Comparison of ENCODE assay signal across 11 cellular contexts in genomic region chr3:138426211-138426610, GRCh38. TPM values are rescaled to one million over a fixed set of nuclear protein-coding genes. Genes with fewer than 3 reads are reported as not detected.
DNase-seq lines count a peak whose midpoint lies in the region; TF ChIP-seq lines count a peak whose summit lies in the region.
"Had no signal": no experiment of that assay in that cellular context is flagged by ENCODE, and none has a peak within 500 bp of the region (broad histone marks: within the 10 kb centered on the region; RNA-seq: fewer than 3 reads in every experiment).

No MANE protein-coding gene starts in this region.

- H3K27ac Mint-ChIP-seq in osteocyte (ENCODE audit: unreplicated experiment) = no peak overlapping the region

- no peak for DNase-seq in GM06990 (ENCODE audit: extremely low read depth, insufficient read length)
- peak; percentile 52 for DNase-seq in NCI-H2196 (lab: John Stamatoyannopoulos, UW; ENCODE audit: unreplicated experiment)
- no peak for DNase-seq in epithelial cell of proximal tubule (ENCODE audit: low read depth)
- no peak for DNase-seq in osteocyte (ENCODE audit: extremely low spot score, unreplicated experiment)
- DNase-seq in NCI-H1930 (lab: John Stamatoyannopoulos, UW) = no peak
- DNase-seq in G401 (ENCODE audit: low spot score) = no peak
- DNase-seq in NCI-H1105 (lab: John Stamatoyannopoulos, UW) = no peak
- no peak for DNase-seq in mesenteric fat pad (ENCODE audit: low spot score)
- DNase-seq: activated CD4-positive, alpha-beta T cell treated with anti-CD3 and anti-CD28 coated beads for 48 hours; colonic mucosa; stimulated activated CD4-positive, alpha-beta T cell treated with anti-CD3 and anti-CD28 coated beads, Interleukin-2, amount 100 ng/mL, for 24 hours had no signal

- TF ChIP-seq CTCF in GM06990 (IDR thresholded peaks at IDR 0.05; ENCODE audit: insufficient read depth, low read length, poor library complexity, severe bottlenecking) (peak; percentile 21), epithelial cell of proximal tubule (conservative IDR thresholded peaks at IDR 0.05; ENCODE audit: low read depth, low read length) (peak; percentile 75), osteocyte (IDR thresholded peaks at IDR 0.05) (peak; percentile 68)

- H3K36me3 Mint-ChIP-seq in osteocyte (ENCODE audit: unreplicated experiment) = no peaks in the 10 kb centered on the region

- no peak overlapping the region for H3K4me3 ChIP-seq in GM06990 (replicated peaks; ENCODE audit: low read depth, low read length)
- H3K4me3 ChIP-seq in epithelial cell of proximal tubule (ENCODE audit: low read depth, low read length) = no peak overlapping the region
- H3K4me3 ChIP-seq: colonic mucosa had no signal

- H3K4me1 Mint-ChIP-seq in osteocyte (ENCODE audit: unreplicated experiment) = no peaks in the 10 kb centered on the region

- no peaks in the 10 kb centered on the region for H3K9me3 Mint-ChIP-seq in osteocyte (ENCODE audit: unreplicated experiment)

- no peaks in the 10 kb centered on the region for H3K36me3 ChIP-seq in GM06990 (ENCODE audit: control insufficient read depth, insufficient read depth, low read length)
- H3K36me3 ChIP-seq: colonic mucosa had no signal

- in situ Hi-C loops in G401 (cut with HindIII; ENCODE audit: low sequenced_read_pairs) = no loop called here

- H3K4me3 Mint-ChIP-seq in osteocyte (ENCODE audit: unreplicated experiment) = no peak overlapping the region

- no peaks in the 10 kb centered on the region; the same call in 1 of the 2 replicates for H3K27me3 ChIP-seq in GM06990 (replicated peaks; ENCODE audit: control insufficient read depth, insufficient read depth, low read length)
- H3K27me3 ChIP-seq: colonic mucosa had no signal

- peaks cover 39% of the 10 kb centered on the region for H3K27me3 Mint-ChIP-seq in osteocyte (ENCODE audit: unreplicated experiment)

RNA-seq across cellular contexts. Expression of gene ESYT3, which starts 8.2 kb away (rescaled TPM):
- 0.87 and 2.2 TPM in 2 replicates for total RNA-seq in epithelial cell of proximal tubule
- 0.21 and 0.34 TPM in 2 replicates for total RNA-seq in osteocyte
- total RNA-seq in G401 (2014; rRNA removed; shearing (Covaris generic)) = not detected in 2 replicates
- 0.19 TPM for total RNA-seq in mesenteric fat pad

Comparison
In these comparisons a context has a peak if more than half of its experiments do, and no peak if none do; other contexts are left out.
1. CTCF ChIP-seq: peak in every context shown above with its lines; median percentile 75 in epithelial cell of proximal tubule; 68 in osteocyte; 21 in GM06990.